9 cellular contexts compared by ENCODE assay signal in the genomic region with DNA sequence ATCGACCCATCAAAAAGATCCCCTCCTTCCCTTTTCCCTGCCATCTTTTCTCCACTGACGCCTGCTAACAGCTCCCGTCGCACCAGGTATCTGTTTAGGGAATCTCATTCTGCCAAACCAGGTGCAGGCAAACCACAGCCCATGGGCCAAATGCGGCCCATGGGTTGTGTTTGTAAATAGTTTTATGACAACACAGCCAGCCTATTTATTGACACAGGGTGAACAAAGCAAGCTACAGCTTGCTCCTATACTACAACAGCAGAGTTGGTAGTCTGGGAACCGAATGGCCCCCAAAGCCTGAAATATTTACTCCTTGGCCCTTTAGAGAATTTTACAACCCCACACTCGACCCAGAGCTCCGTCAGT. TPM values are rescaled to one million over a fixed set of nuclear protein-coding genes. Genes with fewer than 3 reads are reported as not detected.
DNase-seq lines count a peak whose midpoint lies in the region; ATAC-seq and TF ChIP-seq lines count a peak whose summit lies in the region.
"Had no signal": no experiment of that assay in that cellular context is flagged by ENCODE, and none has a peak within 500 bp of the region (broad histone marks: within the 10 kb centered on the region; RNA-seq: fewer than 3 reads in every experiment).

No MANE protein-coding gene starts in this region.

- no peaks in the 10 kb centered on the region for H3K79me2 ChIP-seq in trophoblast cell (ENCODE audit: control insufficient read depth, insufficient read depth, low read length, poor library complexity)

- H4K91ac ChIP-seq in trophoblast cell (ENCODE audit: low read depth, low read length), result no peak overlapping the region

- H4K12ac ChIP-seq in trophoblast cell (ENCODE audit: low read depth, low read length), result no peak overlapping the region

- H3K36me3 ChIP-seq in spleen (peaks cover 0 to 30% (median 20%) of the 10 kb centered on the region in 6 donors), trophoblast cell (ENCODE audit: control insufficient read depth in 1 of 2, insufficient read depth in 2 of 2, low read length in 2 of 2) (peaks cover 11 to 13% of the 10 kb centered on the region in 2 experiments)

- H2BK12ac ChIP-seq in trophoblast cell (ENCODE audit: low read length), result no peak overlapping the region

- H3K9me3 ChIP-seq in spleen (no peaks in the 10 kb centered on the region), trophoblast cell (ENCODE audit: insufficient read depth, low read depth, low read length) (no peaks in the 10 kb centered on the region)
- H3K9me3 ChIP-seq: mucosa of descending colon had no signal

- no peak overlapping the region for H2BK5ac ChIP-seq in trophoblast cell (ENCODE audit: low read depth, low read length, poor library complexity)

- H3K23ac ChIP-seq in trophoblast cell (ENCODE audit: low read length), result no peak overlapping the region

- H3K14ac ChIP-seq in trophoblast cell (ENCODE audit: low read length), result no peak overlapping the region

- H3K27ac Mint-ChIP-seq in activated CD4-positive, alpha-beta T cell treated with anti-CD3 and anti-CD28 coated beads, Interleukin-2, amount 10 ng/mL, durations not matched to agents 7 days and 5 days, result peak overlapping the region; percentile 85
- H3K27ac Mint-ChIP-seq in activated naive CD8-positive, alpha-beta T cell treated with anti-CD3 and anti-CD28 coated beads, Interleukin-2, amount 50 U/mL, for 24 hours, result peak overlapping the region; percentile 97

- DNase-seq in activated CD4-positive, alpha-beta T cell treated with anti-CD3 and anti-CD28 coated beads, Interleukin-2, amount 10 ng/mL, durations not matched to agents 7 days and 5 days, result no peak
- no peak for DNase-seq in activated CD4-positive, alpha-beta T cell treated with anti-CD3 and anti-CD28 coated beads, Interleukin-2, amount 50 U/mL, for 4 hours
- DNase-seq in NAMALWA (ENCODE audit: low spot score) (peak; percentile 44), spleen (no peak), trophoblast cell (no peak), NCI-H2196 (lab: John Stamatoyannopoulos, UW; ENCODE audit: unreplicated experiment) (no peak), HK-2 (ENCODE audit: unreplicated experiment) (no peak)
- DNase-seq in activated naive CD8-positive, alpha-beta T cell treated with anti-CD3 and anti-CD28 coated beads, Interleukin-2, amount 50 U/mL, for 24 hours, result no peak

- peak overlapping the region in 3 of 8 donors; percentile 1 to 49 (median 13) for H3K4me3 ChIP-seq in spleen
- no peak overlapping the region for H3K4me3 ChIP-seq in trophoblast cell (ENCODE audit: low read depth, low read length)
- H3K4me3 ChIP-seq: mucosa of descending colon had no signal

- intact Hi-C loops in spleen (cut with DNase I; ENCODE audit: low total_unique reads), result loop anchor here (10.0 kb wide), 1 partner anchor 121 kb away; no protein-coding TSS in a partner anchor

- H3K27ac ChIP-seq in spleen (peak overlapping the region; percentile 31 to 77 (median 62)), trophoblast cell (ENCODE audit: low read depth, low read length) (no peak overlapping the region)

- H3K4me1 ChIP-seq in spleen (peaks cover 38 to 92% (median 61%) of the 10 kb centered on the region in 6 donors), trophoblast cell (ENCODE audit: control insufficient read depth in 1 of 2, insufficient read depth in 2 of 2, low read length in 2 of 2) (peaks cover 0 to 9% of the 10 kb centered on the region in 2 experiments)

- H3K79me1 ChIP-seq in trophoblast cell (ENCODE audit: low read length), result no peaks in the 10 kb centered on the region

- CTCF ChIA-PET in activated CD4-positive, alpha-beta T cell treated with anti-CD3 and anti-CD28 coated beads, Interleukin-2, amount 10 ng/mL, durations not matched to agents 7 days and 5 days (lab: Charles Lee), result interaction anchor here (0.6 to 1.8 kb wide), 7 partner anchors 10 to 98 kb away, joined by 4 to 8 read pairs (median 4); no protein-coding TSS in a partner anchor

- H3K4me3 Mint-ChIP-seq in activated CD4-positive, alpha-beta T cell treated with anti-CD3 and anti-CD28 coated beads, Interleukin-2, amount 10 ng/mL, durations not matched to agents 7 days and 5 days, result peak overlapping the region; percentile 64
- H3K4me3 Mint-ChIP-seq in activated naive CD8-positive, alpha-beta T cell treated with anti-CD3 and anti-CD28 coated beads, Interleukin-2, amount 50 U/mL, for 24 hours, result peak overlapping the region; percentile 75

- H3K9me3 Mint-ChIP-seq in activated CD4-positive, alpha-beta T cell treated with anti-CD3 and anti-CD28 coated beads, Interleukin-2, amount 10 ng/mL, durations not matched to agents 7 days and 5 days, result no peaks in the 10 kb centered on the region
- no peaks in the 10 kb centered on the region for H3K9me3 Mint-ChIP-seq in activated naive CD8-positive, alpha-beta T cell treated with anti-CD3 and anti-CD28 coated beads, Interleukin-2, amount 50 U/mL, for 24 hours

- H3K27me3 ChIP-seq in spleen (replicated peaks in 1 of 7) (no peaks in the 10 kb centered on the region), trophoblast cell (ENCODE audit: insufficient read depth, low read length) (no peaks in the 10 kb centered on the region)

- no peak overlapping the region for H3K4me2 ChIP-seq in trophoblast cell (ENCODE audit: low read length)

- peaks cover 50% of the 10 kb centered on the region for H3K36me3 Mint-ChIP-seq in activated CD4-positive, alpha-beta T cell treated with anti-CD3 and anti-CD28 coated beads, Interleukin-2, amount 10 ng/mL, durations not matched to agents 7 days and 5 days (ENCODE audit: low read depth)
- peaks cover 34% of the 10 kb centered on the region for H3K36me3 Mint-ChIP-seq in activated naive CD8-positive, alpha-beta T cell treated with anti-CD3 and anti-CD28 coated beads, Interleukin-2, amount 50 U/mL, for 24 hours (ENCODE audit: low read depth)

- POLR2A ChIA-PET in activated CD4-positive, alpha-beta T cell treated with anti-CD3 and anti-CD28 coated beads, Interleukin-2, amount 10 ng/mL, durations not matched to agents 7 days and 5 days (lab: Charles Lee), result no interaction called here

- 30 to 44% (median 37%) methylated on average over 8 of the region's 8 CpGs for WGBS in spleen, 5 donors
- no CpG with 5 or more reads among the region's 8 CpGs for WGBS in trophoblast cell (ENCODE audit: extremely low coverage, insufficient coverage, insufficient read length)

- H2AK5ac ChIP-seq in trophoblast cell (ENCODE audit: low read length), result no peak overlapping the region

- peaks cover 80% of the 10 kb centered on the region for H3K4me1 Mint-ChIP-seq in activated CD4-positive, alpha-beta T cell treated with anti-CD3 and anti-CD28 coated beads, Interleukin-2, amount 10 ng/mL, durations not matched to agents 7 days and 5 days
- peaks cover 83% of the 10 kb centered on the region for H3K4me1 Mint-ChIP-seq in activated naive CD8-positive, alpha-beta T cell treated with anti-CD3 and anti-CD28 coated beads, Interleukin-2, amount 50 U/mL, for 24 hours

- no peaks in the 10 kb centered on the region for H3K27me3 Mint-ChIP-seq in activated CD4-positive, alpha-beta T cell treated with anti-CD3 and anti-CD28 coated beads, Interleukin-2, amount 10 ng/mL, durations not matched to agents 7 days and 5 days
- no peaks in the 10 kb centered on the region for H3K27me3 Mint-ChIP-seq in activated naive CD8-positive, alpha-beta T cell treated with anti-CD3 and anti-CD28 coated beads, Interleukin-2, amount 50 U/mL, for 24 hours

- H2BK120ac ChIP-seq in trophoblast cell (ENCODE audit: insufficient read depth, low read length, poor library complexity), result no peak overlapping the region

- no peak overlapping the region for H3K9ac ChIP-seq in trophoblast cell (ENCODE audit: low read length)

- ATAC-seq in activated naive CD8-positive, alpha-beta T cell treated with anti-CD3 and anti-CD28 coated beads, Interleukin-2, amount 50 U/mL, for 24 hours, result no peak

- no peak overlapping the region for H3K4ac ChIP-seq in trophoblast cell (ENCODE audit: low read depth, low read length)

- no peak for TF ChIP-seq CTCF in spleen (IDR thresholded peaks at IDR 0.05 in 8 of 11, conservative IDR thresholded peaks at IDR 0.05 in 3 of 11)

- no peak for TF ChIP-seq POLR2A in spleen (IDR thresholded peaks at IDR 0.05)

- H4K8ac ChIP-seq in trophoblast cell (ENCODE audit: low read depth, low read length), result no peak overlapping the region

- no peak overlapping the region for H3K18ac ChIP-seq in trophoblast cell (ENCODE audit: low read length)

- no peak overlapping the region for H2AFZ ChIP-seq in trophoblast cell (ENCODE audit: insufficient read depth, low read length, poor library complexity)

RNA-seq across cellular contexts. Expression of a gene that starts 16.4 kb away (rescaled TPM):
- total RNA-seq in activated CD4-positive, alpha-beta T cell treated with anti-CD3 and anti-CD28 coated beads, Interleukin-2, amount 10 ng/mL, durations not matched to agents 7 days and 5 days, result 10 to 100 TPM; 62.0 to 68.8 TPM
- total RNA-seq in spleen, result 10 to 100 TPM; 28.0 to 42.9 (median 38.7) TPM
- polyA plus RNA-seq in spleen, result 1 to 10 TPM; 6.5 to 9.1 (median 6.8) TPM
- polyA plus RNA-seq in trophoblast cell (2013), result 6.7 and 7.6 TPM in 2 replicates
